ENCODE assay signal across 8 cellular contexts in genomic region chr13:94596575-94596971, GRCh38. TPM values are rescaled to one million over a fixed set of nuclear protein-coding genes. Genes with fewer than 3 reads are reported as not detected.
A peak's percentile ranks its signal among the peaks of the same experiment; 100 is the strongest.
DNase-seq lines count a peak whose midpoint lies in the region; ATAC-seq and TF ChIP-seq lines count a peak whose summit lies in the region.

No MANE protein-coding gene starts in this region.

- peak overlapping the region; percentile 85; the same call in 1 of the 2 replicates for H3K4me3 ChIP-seq in iPS DF 6.9 (ENCODE audit: low read length)
- H3K4me3 ChIP-seq in spleen, result peak overlapping the region; percentile 62 to 89 (median 79)

- H3K27ac ChIP-seq in H9 (ENCODE audit: insufficient read length, low read depth, low read length) (no peak overlapping the region), iPS DF 6.9 (ENCODE audit: low read length) (no peak overlapping the region), spleen (peak overlapping the region in 7 of 8 donors; percentile 72 to 90 (median 88))

- H2BK15ac ChIP-seq in H9 (ENCODE audit: low read depth, low read length), result no peak overlapping the region

- H2BK20ac ChIP-seq in H9 (ENCODE audit: low read depth, low read length, poor library complexity, severe bottlenecking), result no peak overlapping the region

- H3K4me2 ChIP-seq in H9 (ENCODE audit: insufficient read depth, insufficient read length, low read length), result peak overlapping the region; percentile 83

- no peak overlapping the region for H3K18ac ChIP-seq in H9 (ENCODE audit: insufficient read length, low read depth, low read length)

- no peak for DNase-seq in H9
- no peak for DNase-seq in activated CD4-positive, alpha-beta memory T cell treated with anti-CD3 and anti-CD28 coated beads, Interleukin-2, amount 10 ng/mL, durations not matched to agents 7 days and 5 days
- no peak for DNase-seq in iPS DF 6.9 (ENCODE audit: low read depth, low spot score)
- DNase-seq in spleen, result peak; percentile 82
- no peak for DNase-seq in SIG-M5 treated with dmso at 0.1 percent for 504 hours (lab: John Stamatoyannopoulos, UW; ENCODE audit: unreplicated experiment)
- DNase-seq in NCI-H146 treated with DMSO at 0.1 percent for 48 hours (lab: John Stamatoyannopoulos, UW; ENCODE audit: unreplicated experiment), result no peak
- DNase-seq in NCI-H1436 treated with DMSO at 0.1 percent for 48 hours (lab: John Stamatoyannopoulos, UW), result no peak

- no peak overlapping the region for H2BK12ac ChIP-seq in H9 (ENCODE audit: insufficient read length, low read depth, low read length)

- peaks cover 7% of the 10 kb centered on the region for H3K9me3 ChIP-seq in H9 (ENCODE audit: control insufficient read depth, low read depth, low read length)
- H3K9me3 ChIP-seq in iPS DF 6.9 (ENCODE audit: control insufficient read depth, insufficient read depth, low read length), result no peaks in the 10 kb centered on the region
- no peaks in the 10 kb centered on the region for H3K9me3 ChIP-seq in spleen

- peaks cover 3% of the 10 kb centered on the region for H3K79me1 ChIP-seq in H9 (ENCODE audit: insufficient read depth, low read depth, low read length, poor library complexity, severe bottlenecking)

- H3K14ac ChIP-seq in H9 (ENCODE audit: insufficient read depth, low read length), result no peak overlapping the region

- peak overlapping the region; percentile 94 to 95 for H3K4me3 Mint-ChIP-seq in H9
- peak overlapping the region; percentile 86 for H3K4me3 Mint-ChIP-seq in activated CD4-positive, alpha-beta memory T cell treated with anti-CD3 and anti-CD28 coated beads, Interleukin-2, amount 10 ng/mL, durations not matched to agents 7 days and 5 days

- no peak overlapping the region for H3K4ac ChIP-seq in H9 (ENCODE audit: low read depth, low read length)

- no peak overlapping the region for H2AFZ ChIP-seq in H9 (ENCODE audit: low read length)

- peak overlapping the region in 1 of 3 experiments; percentile 96; a peak in 3 of 7 replicates for H3K27ac Mint-ChIP-seq in H9
- H3K27ac Mint-ChIP-seq in activated CD4-positive, alpha-beta memory T cell treated with anti-CD3 and anti-CD28 coated beads, Interleukin-2, amount 10 ng/mL, durations not matched to agents 7 days and 5 days, result peak overlapping the region; percentile 87

- H3K4me1 Mint-ChIP-seq in H9, result peaks cover 16 to 22% of the 10 kb centered on the region in 2 experiments
- peaks cover 45% of the 10 kb centered on the region for H3K4me1 Mint-ChIP-seq in activated CD4-positive, alpha-beta memory T cell treated with anti-CD3 and anti-CD28 coated beads, Interleukin-2, amount 10 ng/mL, durations not matched to agents 7 days and 5 days

- H3K27me3 ChIP-seq in H9 (ENCODE audit: insufficient read depth, low read length) (no peaks in the 10 kb centered on the region; the same call in 1 of the 2 replicates), iPS DF 6.9 (ENCODE audit: control insufficient read depth, insufficient read depth, low read length) (peaks cover 6% of the 10 kb centered on the region; the same call in 1 of the 2 replicates), spleen (replicated peaks in 1 of 7) (no peaks in the 10 kb centered on the region)

- H3K36me3 ChIP-seq in iPS DF 6.9 (ENCODE audit: control insufficient read depth, insufficient read depth, low read length) (no peaks in the 10 kb centered on the region), spleen (peaks cover 0 to 18% (median 14%) of the 10 kb centered on the region in 6 donors)

- peaks cover 5% of the 10 kb centered on the region; the same call in 1 of the 2 replicates for H3K79me2 ChIP-seq in H9 (ENCODE audit: insufficient read depth, low read length)

- no peak overlapping the region for H3T11ph ChIP-seq in H9 (ENCODE audit: low read length)

- H3K9me3 Mint-ChIP-seq in H9, result peaks cover 11 to 16% of the 10 kb centered on the region in 2 experiments
- H3K9me3 Mint-ChIP-seq in activated CD4-positive, alpha-beta memory T cell treated with anti-CD3 and anti-CD28 coated beads, Interleukin-2, amount 10 ng/mL, durations not matched to agents 7 days and 5 days, result peaks cover 6% of the 10 kb centered on the region

- no peak overlapping the region for H4K91ac ChIP-seq in H9 (ENCODE audit: insufficient read length, low read depth, low read length)

- no peak overlapping the region for H3K56ac ChIP-seq in H9 (ENCODE audit: insufficient read length, low read depth, low read length)

- ATAC-seq in HG03108 (IDR thresholded peaks at IDR 0.05; ENCODE audit: unreplicated experiment), result no peak

- no CpG with 5 or more reads among the region's 20 CpGs for WGBS in H9 (ENCODE audit: extremely low coverage, insufficient read length, low lambda C conversion rate)
- no CpG with 5 or more reads among the region's 20 CpGs for WGBS in iPS DF 6.9 (ENCODE audit: insufficient coverage, insufficient read length)
- 72 to 75% (median 74%) methylated on average over 20 of the region's 20 CpGs for WGBS in spleen, 5 donors

- peaks cover 12 to 17% (median 15%) of the 10 kb centered on the region in 3 experiments for H3K36me3 Mint-ChIP-seq in H9 (ENCODE audit: insufficient read depth in 1 of 3, low read depth in 3 of 3)
- peaks cover 25% of the 10 kb centered on the region for H3K36me3 Mint-ChIP-seq in activated CD4-positive, alpha-beta memory T cell treated with anti-CD3 and anti-CD28 coated beads, Interleukin-2, amount 10 ng/mL, durations not matched to agents 7 days and 5 days (ENCODE audit: low read depth)

- no peaks in the 10 kb centered on the region for H4K20me1 ChIP-seq in H9 (ENCODE audit: control insufficient read depth, insufficient read depth, insufficient read length)

- H3K9ac ChIP-seq in H9 (ENCODE audit: extremely low read depth, insufficient read length, low read length), result no peak overlapping the region

- no peak overlapping the region for H2BK5ac ChIP-seq in H9 (ENCODE audit: insufficient read length, low read length)

- no peak overlapping the region for H2AK5ac ChIP-seq in H9 (ENCODE audit: insufficient read length, low read length)

- peaks cover 9% of the 10 kb centered on the region for H3K23me2 ChIP-seq in H9 (ENCODE audit: insufficient read length, low read depth, low read length, poor library complexity, severe bottlenecking)

- POLR2A ChIA-PET in activated CD4-positive, alpha-beta memory T cell treated with anti-CD3 and anti-CD28 coated beads, Interleukin-2, amount 10 ng/mL, durations not matched to agents 7 days and 5 days (lab: Charles Lee), result interaction anchor here (1.0 to 2.2 kb wide), 16 partner anchors 9 to 1080 kb away, joined by 3 to 83 read pairs (median 6); partner anchors contain the start of gene DNAJC3

- H3K27me3 Mint-ChIP-seq in H9 (ENCODE audit: low read depth), result peaks cover 17% of the 10 kb centered on the region
- H3K27me3 Mint-ChIP-seq in activated CD4-positive, alpha-beta memory T cell treated with anti-CD3 and anti-CD28 coated beads, Interleukin-2, amount 10 ng/mL, durations not matched to agents 7 days and 5 days, result no peaks in the 10 kb centered on the region

- no peak overlapping the region for H2BK120ac ChIP-seq in H9 (ENCODE audit: low read depth, low read length, poor library complexity, severe bottlenecking)

- TF ChIP-seq CTCF in H9 (conservative IDR thresholded peaks at IDR 0.05) (no peak), spleen (IDR thresholded peaks at IDR 0.05 in 8 of 11, conservative IDR thresholded peaks at IDR 0.05 in 3 of 11) (no peak)

- H3K4me1 ChIP-seq in H9 (ENCODE audit: insufficient read depth, low read length) (no peaks in the 10 kb centered on the region), iPS DF 6.9 (ENCODE audit: control insufficient read depth, insufficient read depth, low read length) (no peaks in the 10 kb centered on the region), spleen (peaks cover 15 to 52% (median 30%) of the 10 kb centered on the region in 6 donors)

- no peak overlapping the region for H4K5ac ChIP-seq in H9 (ENCODE audit: insufficient read length, low read depth, low read length)

- no peak overlapping the region for H3K23ac ChIP-seq in H9 (ENCODE audit: insufficient read length, low read depth, low read length)

- no peak overlapping the region for H4K8ac ChIP-seq in H9 (replicated peaks; ENCODE audit: insufficient read length, low read depth, low read length)

- TF ChIP-seq POLR2A in spleen (IDR thresholded peaks at IDR 0.05), result no peak

- CTCF ChIA-PET in activated CD4-positive, alpha-beta memory T cell treated with anti-CD3 and anti-CD28 coated beads, Interleukin-2, amount 10 ng/mL, durations not matched to agents 7 days and 5 days (lab: Charles Lee), result interaction anchor here (0.8 to 2.4 kb wide), 10 partner anchors 9 to 592 kb away, joined by 3 to 23 read pairs (median 5); no protein-coding TSS in a partner anchor

- intact Hi-C loops in spleen (cut with DNase I; ENCODE audit: low total_unique reads), result no loop called here

RNA-seq across cellular contexts. Expression of gene TGDS, which starts 0.6 kb away (rescaled TPM):
- total RNA-seq in H9 (2021) (10.4 and 13.9 TPM in 2 replicates), spleen (10 to 100 TPM in 6 of 7 donors, 1 to 10 TPM in 1; 9.7 to 16.3 (median 11.5) TPM)
- 10 to 100 TPM; 18.3 to 19.7 TPM for total RNA-seq in activated CD4-positive, alpha-beta memory T cell treated with anti-CD3 and anti-CD28 coated beads, Interleukin-2, amount 10 ng/mL, durations not matched to agents 7 days and 5 days
- 10 to 100 TPM in 2 of 3 donors, 1 to 10 TPM in 1; 9.6 to 12.5 (median 11.9) TPM for polyA plus RNA-seq in spleen

RNA-seq across cellular contexts. Expression of gene GPR180, which starts 5.1 kb away (rescaled TPM):
- total RNA-seq in H9 (2021) (5.1 and 5.5 TPM in 2 replicates), spleen (1 to 10 TPM; 3.3 to 8.6 (median 4.3) TPM)
- total RNA-seq in activated CD4-positive, alpha-beta memory T cell treated with anti-CD3 and anti-CD28 coated beads, Interleukin-2, amount 10 ng/mL, durations not matched to agents 7 days and 5 days, result 1 to 10 TPM; 7.8 to 8.0 TPM
- polyA plus RNA-seq in spleen, result 1 to 10 TPM; 1.2 to 1.9 (median 1.2) TPM

Comparison
In these comparisons a context has a peak if more than half of its experiments do, and no peak if none do; other contexts are left out.
1. H3K27ac ChIP-seq: peak in spleen (7 of 8); none in H9 (single experiment) and iPS DF 6.9 (single experiment).